In the genomic region with DNA sequence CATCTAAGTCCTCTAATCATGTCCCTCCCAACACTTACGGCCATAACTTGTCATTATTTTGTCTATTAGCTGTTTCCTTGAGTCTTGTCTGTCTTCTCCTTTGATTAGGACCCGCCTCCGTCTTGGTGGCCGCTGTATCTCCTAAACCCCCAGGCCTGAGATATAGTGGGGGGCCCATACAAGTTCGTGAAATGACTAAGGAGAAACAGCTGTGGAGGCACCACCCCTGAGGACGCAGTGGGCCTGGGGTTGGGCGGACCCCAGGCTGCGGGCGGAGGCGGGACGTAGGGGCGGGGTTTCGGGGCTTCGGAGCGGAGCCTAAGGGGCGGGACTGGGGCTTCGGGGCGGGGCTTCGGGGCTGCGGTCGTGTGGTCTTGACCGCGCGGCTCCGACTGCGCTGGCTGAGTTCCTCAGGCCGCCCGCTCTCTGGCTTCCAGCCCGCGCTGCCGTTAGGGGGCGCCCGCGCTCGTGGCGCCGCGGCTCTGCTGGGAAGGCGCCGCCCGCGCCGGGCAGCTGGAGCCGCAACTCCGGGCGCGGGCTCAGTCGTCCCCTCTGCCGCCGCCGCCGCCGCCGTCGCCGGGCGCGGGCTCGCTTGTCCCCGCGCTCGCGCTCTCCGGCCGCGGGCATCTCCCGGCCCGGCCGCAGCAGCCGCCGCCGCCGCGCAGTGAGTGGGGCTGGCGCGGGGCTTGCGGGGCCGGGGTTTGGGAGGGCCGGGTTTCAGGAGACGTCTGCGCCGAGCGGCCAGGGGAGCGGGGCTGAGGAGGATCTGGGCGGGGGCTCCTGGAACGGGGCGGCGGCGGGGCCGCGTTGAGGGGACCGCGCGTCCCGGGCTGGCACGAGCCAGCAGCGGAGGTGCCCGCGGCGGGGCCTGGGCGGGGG, we compare ENCODE assay signal across 8 cellular contexts. TPM values are rescaled to one million over a fixed set of nuclear protein-coding genes. Genes with fewer than 3 reads are reported as not detected.
DNase-seq lines count a peak whose midpoint lies in the region; ATAC-seq and TF ChIP-seq lines count a peak whose summit lies in the region.

A gene (plus strand): TSS at position 591 of the 879 bp plus-strand sequence. CDS start 6,660 bp downstream, outside the sequence.

- peak within 1 kb of the TSS; percentile 72 for H3K4me3 ChIP-seq in choroid plexus epithelial cell (ENCODE audit: low read depth, low read length)

- DNase-seq in AG20443 (ENCODE audit: low spot score): peak; percentile 97
- DNase-seq in NCI-H446 treated with DMSO at 0.1 percent for 48 hours (lab: John Stamatoyannopoulos, UW): peak; percentile 36
- DNase-seq in activated CD4-positive, alpha-beta T cell treated with anti-CD3 and anti-CD28 coated beads for 1 hour: peak; percentile 76
- peak; percentile 96 for DNase-seq in choroid plexus epithelial cell (ENCODE audit: low read depth)
- DNase-seq in left colon: peak; percentile 89 to 95
- peak; percentile 81 to 89 for DNase-seq in stimulated activated CD4-positive, alpha-beta T cell treated with anti-CD3 and anti-CD28 coated beads, Interleukin-1b, Interleukin-23, amount 100 ng/mL, for 4 hours (ENCODE audit: low read depth in 2 of 2)

- TF ChIP-seq CTCF in choroid plexus epithelial cell (conservative IDR thresholded peaks at IDR 0.05; ENCODE audit: low read depth, low read length): peak; percentile 56

- ATAC-seq in GM19025 (IDR thresholded peaks at IDR 0.05; ENCODE audit: low read depth, unreplicated experiment): peak; percentile 96
- ATAC-seq in HG03280 (IDR thresholded peaks at IDR 0.05; ENCODE audit: unreplicated experiment): peak; percentile 94
- ATAC-seq in left colon: peak; percentile 92

- intact Hi-C loops in left colon (cut with DNase I, micrococcal nuclease): loop anchor here in 1 of 2 donors (5.0 kb wide), 1 partner anchor 159 kb away; a partner anchor contains a TSS

RNA-seq across cellular contexts. Expression of the gene that starts here (rescaled TPM):
- 1 to 10 TPM; 5.7 to 6.3 TPM for total RNA-seq in left colon

Comparison
In these comparisons a context has a peak if more than half of its experiments do, and no peak if none do; other contexts are left out.
1. Peak in every context shown above with its lines: DNase-seq, ATAC-seq and H3K4me3 ChIP-seq.
2. DNase-seq: peak in every context shown above with its lines; median percentile 97 in AG20443; 96 in choroid plexus epithelial cell; 92 in left colon; 85 in stimulated activated CD4-positive, alpha-beta T cell treated with anti-CD3 and anti-CD28 coated beads, Interleukin-1b, Interleukin-23, amount 100 ng/mL, for 4 hours; 76 in activated CD4-positive, alpha-beta T cell treated with anti-CD3 and anti-CD28 coated beads for 1 hour; 36 in NCI-H446 treated with DMSO at 0.1 percent for 48 hours.